ENCODE assay signal across 9 cellular contexts in the genomic region with DNA sequence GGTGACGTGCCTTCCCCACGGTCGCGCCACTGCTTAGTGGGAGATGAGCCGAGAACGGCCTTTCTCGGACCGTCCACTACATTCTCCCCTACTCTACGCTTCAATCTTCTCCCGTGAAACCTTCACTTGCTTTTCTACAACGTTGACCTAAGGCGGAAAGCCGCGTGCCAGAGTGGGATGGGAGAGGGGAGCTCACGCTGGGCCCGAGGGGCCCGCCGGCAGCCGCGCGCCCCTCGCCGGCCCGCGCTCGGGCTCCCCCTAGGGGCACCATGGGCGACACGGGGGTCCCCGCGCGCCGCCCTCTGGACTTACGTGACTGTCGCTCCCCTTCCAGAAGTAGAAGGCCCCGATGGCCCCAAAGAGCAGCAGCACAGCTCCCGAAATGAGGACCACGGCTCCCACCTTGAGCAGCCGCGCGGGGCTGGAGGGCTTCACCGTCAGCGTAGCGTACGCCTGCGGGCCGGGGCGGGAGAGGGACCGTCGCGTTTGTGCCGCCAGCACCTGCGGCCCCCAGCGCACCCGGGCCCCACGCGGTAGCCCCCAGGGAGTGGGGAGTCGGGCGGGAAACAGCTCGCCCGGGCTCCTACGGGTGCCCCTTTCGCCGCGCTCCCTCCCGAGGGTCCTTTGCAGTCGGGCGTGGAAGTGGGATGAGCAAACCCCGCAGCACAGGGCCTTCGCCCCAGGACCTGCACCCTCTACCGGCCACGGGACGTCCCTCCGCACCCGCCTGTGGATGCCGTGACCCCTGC. TPM values are rescaled to one million over a fixed set of nuclear protein-coding genes. Genes with fewer than 3 reads are reported as not detected.
DNase-seq lines count a peak whose midpoint lies in the region; ATAC-seq, FAIRE-seq and TF ChIP-seq lines count a peak whose summit lies in the region.
"Had no signal": no experiment of that assay in that cellular context is flagged by ENCODE, and none has a peak within 500 bp of the region (broad histone marks: within the 10 kb centered on the region; RNA-seq: fewer than 3 reads in every experiment).

No MANE protein-coding gene starts in this region.

- H3K9me3 Mint-ChIP-seq in nephron progenitor cell = peaks cover 8% of the 10 kb centered on the region
- H3K9me3 Mint-ChIP-seq: T-helper 1 cell treated with Interleukin-12 subunit alpha and Interleukin-12 subunit beta and Interleukin-4 antibody, amounts not matched to agents 30 μg/mL and 1 μg/mL, for 36 hours had no signal

- no TSS peak for BruUV-seq in endothelial cell of umbilical vein (replicated peaks; lab: Mats Ljungman, UMichigan)

- intact Hi-C loops in endothelial cell of umbilical vein (cut with micrococcal nuclease) = loop anchor here (1.0 to 5.0 kb wide), 3 partner anchors 37 to 130 kb away; no protein-coding TSS in a partner anchor

- DNase-seq in Peyer's patch = peak in 1 of 3 donors; percentile 46
- peak; percentile 15 for DNase-seq in endothelial cell of umbilical vein (ENCODE audit: low read depth, low spot score)
- peak; percentile 78 for DNase-seq in nephron progenitor cell
- DNase-seq in NK-92 (lab: John Stamatoyannopoulos, UW; ENCODE audit: unreplicated experiment) = no peak
- no peak for DNase-seq in mucosa of gallbladder (ENCODE audit: low spot score)
- DNase-seq in middle frontal gyrus (ENCODE audit: extremely low spot score, low spot score) = no peak

- peaks cover 0 to 14% of the 10 kb centered on the region in 2 donors for H3K27me3 ChIP-seq in Peyer's patch
- peaks cover 28 to 56% of the 10 kb centered on the region in 2 experiments for H3K27me3 ChIP-seq in endothelial cell of umbilical vein (ENCODE audit: control insufficient read depth in 2 of 2, insufficient read depth in 2 of 2, low read length in 2 of 2)

- H3K27ac Mint-ChIP-seq in nephron progenitor cell = no peak overlapping the region
- H3K27ac Mint-ChIP-seq: T-helper 1 cell treated with Interleukin-12 subunit alpha and Interleukin-12 subunit beta and Interleukin-4 antibody, amounts not matched to agents 30 μg/mL and 1 μg/mL, for 36 hours had no signal

- H3K4me3 Mint-ChIP-seq in nephron progenitor cell = peak overlapping the region; percentile 88

- H4K20me1 ChIP-seq in endothelial cell of umbilical vein (replicated peaks; ENCODE audit: control insufficient read depth, extremely low read depth, insufficient read depth, low read length) = no peaks in the 10 kb centered on the region

- no peaks in the 10 kb centered on the region for H3K9me1 ChIP-seq in endothelial cell of umbilical vein (replicated peaks; ENCODE audit: control insufficient read depth, extremely low read depth, insufficient read depth, low read length)

- H3K9me3 ChIP-seq in Peyer's patch = no peaks in the 10 kb centered on the region
- no peaks in the 10 kb centered on the region for H3K9me3 ChIP-seq in endothelial cell of umbilical vein (replicated peaks; ENCODE audit: control insufficient read depth, insufficient read depth, low read length)

- peaks cover 58% of the 10 kb centered on the region for H3K27me3 Mint-ChIP-seq in nephron progenitor cell (ENCODE audit: low read depth, poor library complexity)

- peak overlapping the region; percentile 91 for H2AFZ ChIP-seq in endothelial cell of umbilical vein (ENCODE audit: low read depth, low read length)

- H3K4me1 Mint-ChIP-seq in nephron progenitor cell = peaks cover 15% of the 10 kb centered on the region

- H3K36me3 ChIP-seq in Peyer's patch (no peaks in the 10 kb centered on the region), endothelial cell of umbilical vein (ENCODE audit: control insufficient read depth in 2 of 2, extremely low read depth in 1 of 2, insufficient read depth in 2 of 2, low read length in 2 of 2) (no peaks in the 10 kb centered on the region)

- no peaks in the 10 kb centered on the region for H3K79me2 ChIP-seq in endothelial cell of umbilical vein (ENCODE audit: control insufficient read depth, insufficient read depth, low read length)

- peak; percentile 76 for ATAC-seq in GM19397 (IDR thresholded peaks at IDR 0.05; ENCODE audit: unreplicated experiment)
- no peak for ATAC-seq in GM21717 (IDR thresholded peaks at IDR 0.05; ENCODE audit: unreplicated experiment)

- no peak for TF ChIP-seq CTCF in Peyer's patch (IDR thresholded peaks at IDR 0.05)
- TF ChIP-seq CTCF in endothelial cell of umbilical vein (IDR thresholded peaks at IDR 0.05; ENCODE audit: extremely low read depth in 1 of 2, insufficient read depth in 1 of 2, low read depth in 1 of 2, low read length in 2 of 2) = peak; percentile 61 to 63
- peak; percentile 72 for TF ChIP-seq CTCF in nephron progenitor cell (IDR thresholded peaks at IDR 0.05)

- dilution Hi-C loops in endothelial cell of umbilical vein (cut with MboI; ENCODE audit: extremely low pct_ligation_motif_present, low sequenced_read_pairs) = no loop called here

- H3K4me3 ChIP-seq in Peyer's patch = peak overlapping the region in 3 of 4 donors; percentile 16 to 42 (median 38)
- peak overlapping the region; percentile 17 to 24 (median 23) for H3K4me3 ChIP-seq in endothelial cell of umbilical vein (replicated peaks in 1 of 3; ENCODE audit: insufficient read depth in 1 of 3, low read depth in 1 of 3, low read length in 3 of 3)

- H3K27ac ChIP-seq in Peyer's patch = no peak overlapping the region
- no peak overlapping the region for H3K27ac ChIP-seq in endothelial cell of umbilical vein (ENCODE audit: insufficient read depth, low read depth, low read length)

- H3K4me1 ChIP-seq in Peyer's patch = peaks cover 0 to 10% (median 0%) of the 10 kb centered on the region in 4 donors
- peaks cover 6% of the 10 kb centered on the region for H3K4me1 ChIP-seq in endothelial cell of umbilical vein (ENCODE audit: control insufficient read depth, extremely low read depth, insufficient read depth, low read length)

- CTCF ChIA-PET in endothelial cell of umbilical vein (lab: Charles Lee) = interaction anchor here (0.9 to 4.9 kb wide), 15 partner anchors 13 to 229 kb away, joined by 3 to 27 read pairs (median 5); a partner anchor contains a TSS

- peaks cover 4% of the 10 kb centered on the region for H3K36me3 Mint-ChIP-seq in nephron progenitor cell (ENCODE audit: low read depth)

- no peak for TF ChIP-seq POLR2A in Peyer's patch (IDR thresholded peaks at IDR 0.05)
- TF ChIP-seq POLR2A in endothelial cell of umbilical vein (IDR thresholded peaks at IDR 0.05; ENCODE audit: low read depth, low read length) = no peak

- no peak overlapping the region for H3K9ac ChIP-seq in endothelial cell of umbilical vein (replicated peaks; ENCODE audit: extremely low read depth, insufficient read depth, low read length)

- FAIRE-seq in endothelial cell of umbilical vein (lab: Jason Lieb, UNC) = no peak

- H3K4me2 ChIP-seq in endothelial cell of umbilical vein (ENCODE audit: insufficient read depth, low read length) = peak overlapping the region; percentile 63

- POLR2A ChIA-PET in endothelial cell of umbilical vein (lab: Charles Lee) = no interaction called here

TF ChIP-seq in endothelial cell of umbilical vein, 7 proteins besides CTCF, POLR2A, EP300 and RAD21:
- TF ChIP-seq JUN (IDR thresholded peaks at IDR 0.05; ENCODE audit: borderline replicate concordance, insufficient read depth, insufficient read length, low read depth) (no peak), FOS (IDR thresholded peaks at IDR 0.05; ENCODE audit: borderline replicate concordance, insufficient read depth, low read length) (no peak)
TF ChIP-seq in endothelial cell of umbilical vein: peak in this region for 0.

RNA-seq across cellular contexts. Expression of a gene that starts 0.7 kb away (rescaled TPM):
- not detected for total RNA-seq in Peyer's patch
- not detected in 2 replicates for total RNA-seq in endothelial cell of umbilical vein
- polyA plus RNA-seq in endothelial cell of umbilical vein = not detected in 2 replicates
- not detected in 2 replicates for polyA plus RNA-seq in endothelial cell of umbilical vein (2011; cell fraction: cytosol; rRNA removed)
- polyA plus RNA-seq in endothelial cell of umbilical vein (2011; cell fraction: nucleus; rRNA removed) = not detected in 2 replicates
- polyA plus RNA-seq in endothelial cell of umbilical vein (2012) = not detected in 2 replicates
- not detected in 2 replicates for polyA minus RNA-seq in endothelial cell of umbilical vein
- not detected for polyA minus RNA-seq in endothelial cell of umbilical vein (2011; cell fraction: cytosol; rRNA and poly(A)+ RNA removed)
- not detected in 2 replicates for polyA minus RNA-seq in endothelial cell of umbilical vein (2011; cell fraction: nucleus; rRNA and poly(A)+ RNA removed)
- total RNA-seq in mucosa of gallbladder = 0.26 TPM

Comparison
In these comparisons a context has a peak if more than half of its experiments do, and no peak if none do; other contexts are left out.
1. DNase-seq: peak in endothelial cell of umbilical vein (single experiment) and nephron progenitor cell (single experiment); none in NK-92 (single experiment), mucosa of gallbladder (single experiment) and middle frontal gyrus (single experiment).
2. CTCF ChIP-seq: peak in endothelial cell of umbilical vein (2 of 2) and nephron progenitor cell (single experiment); none in Peyer's patch (0 of 6).